Comparison of ENCODE assay signal across 8 cellular contexts in genomic region chr1:84297546-84298244, GRCh38. TPM values are rescaled to one million over a fixed set of nuclear protein-coding genes. Genes with fewer than 3 reads are reported as not detected.
DNase-seq lines count a peak whose midpoint lies in the region; ATAC-seq and TF ChIP-seq lines count a peak whose summit lies in the region.

No MANE protein-coding gene starts in this region.

- peak overlapping the region in 6 of 11 experiments; percentile 73 to 79 (median 75); a peak in 9 of 22 replicates for H3K9ac ChIP-seq in BLaER1 treated with 17β-estradiol and CSF1 and Interleukin-3, amounts not matched to agents 10 nM and 100 nM

- peak overlapping the region in 8 of 10 donors; percentile 21 to 85 (median 78) for H3K27ac Mint-ChIP-seq in naive thymus-derived CD8-positive, alpha-beta T cell

- H3K36me3 Mint-ChIP-seq in naive thymus-derived CD8-positive, alpha-beta T cell: peaks cover 0 to 3% (median 0%) of the 10 kb centered on the region in 3 donors

- peaks cover 16 to 38% (median 36%) of the 10 kb centered on the region in 4 donors for H3K4me1 Mint-ChIP-seq in naive thymus-derived CD8-positive, alpha-beta T cell

- no peak for TF ChIP-seq CTCF in cardiac fibroblast (IDR thresholded peaks at IDR 0.05; ENCODE audit: low read depth, low read length)

- peaks cover 0 to 15% (median 6%) of the 10 kb centered on the region in 10 experiments; a peak in 13 of 20 replicates for H3K4me1 ChIP-seq in BLaER1 treated with 17β-estradiol and CSF1 and Interleukin-3, amounts not matched to agents 10 nM and 100 nM

- no peaks in the 10 kb centered on the region for H3K36me3 ChIP-seq in BLaER1 treated with 17β-estradiol and CSF1 and Interleukin-3, amounts not matched to agents 10 nM and 100 nM

- H3K4me3 ChIP-seq in BLaER1 treated with 17β-estradiol and CSF1 and Interleukin-3, amounts not matched to agents 10 nM and 100 nM: peak overlapping the region; percentile 76 to 95 (median 81)
- H3K4me3 ChIP-seq in cardiac fibroblast (replicated peaks in 1 of 2; ENCODE audit: low read depth in 2 of 2, low read length in 2 of 2): peak overlapping the region; percentile 1 to 83

- peak overlapping the region; percentile 80 to 95 (median 89) for H3K4me3 Mint-ChIP-seq in naive thymus-derived CD8-positive, alpha-beta T cell

- peaks cover 0 to 5% (median 3%) of the 10 kb centered on the region in 5 donors for H3K27me3 Mint-ChIP-seq in naive thymus-derived CD8-positive, alpha-beta T cell

- H3K4me2 ChIP-seq in BLaER1 treated with 17β-estradiol and CSF1 and Interleukin-3, amounts not matched to agents 10 nM and 100 nM: peak overlapping the region; percentile 83 to 96 (median 94)

- ATAC-seq in HG03066 (IDR thresholded peaks at IDR 0.05; ENCODE audit: low read depth, unreplicated experiment): peak; percentile 0
- no peak for ATAC-seq in naive thymus-derived CD8-positive, alpha-beta T cell

- peaks cover 0 to 3% (median 0%) of the 10 kb centered on the region in 9 donors for H3K9me3 Mint-ChIP-seq in naive thymus-derived CD8-positive, alpha-beta T cell

- no peak overlapping the region for H3K27ac ChIP-seq in BLaER1 treated with 17β-estradiol and CSF1 and Interleukin-3, amounts not matched to agents 10 nM and 100 nM

- CTCF ChIA-PET in HEK293T (lab: Yijun Ruan, JAX): interaction anchor here (0.7 to 0.9 kb wide), 2 partner anchors 484 to 733 kb away, joined by 3 read pairs; no protein-coding TSS in a partner anchor

- peaks cover 35 to 53% (median 49%) of the 10 kb centered on the region in 11 experiments for H3K27me3 ChIP-seq in BLaER1 treated with 17β-estradiol and CSF1 and Interleukin-3, amounts not matched to agents 10 nM and 100 nM

- POLR2A ChIA-PET in naive thymus-derived CD8-positive, alpha-beta T cell (lab: Charles Lee): interaction anchor here (0.7 to 1.6 kb wide), 5 partner anchors 11 to 276 kb away, joined by 3 to 9 read pairs (median 3); partner anchors contain the start of gene PRKACB
- POLR2A ChIA-PET in HEK293T (lab: Yijun Ruan, JAX): interaction anchor here (0.6 to 1.8 kb wide), 8 partner anchors 8 to 154 kb away, joined by 3 to 7 read pairs (median 3); partner anchors contain the start of gene PRKACB

- peaks cover 0 to 6% (median 0%) of the 10 kb centered on the region in 11 experiments; a peak in 1 of 22 replicates for H4K20me1 ChIP-seq in BLaER1 treated with 17β-estradiol and CSF1 and Interleukin-3, amounts not matched to agents 10 nM and 100 nM

- H3K9me3 ChIP-seq in BLaER1 treated with 17β-estradiol and CSF1 and Interleukin-3, amounts not matched to agents 10 nM and 100 nM (replicated peaks in 1 of 11): peaks cover 12 to 29% (median 17%) of the 10 kb centered on the region in 11 experiments; a peak in 20 of 22 replicates

- DNase-seq in cardiac fibroblast (ENCODE audit: low read depth in 2 of 2): no peak
- no peak for DNase-seq in naive thymus-derived CD8-positive, alpha-beta T cell
- no peak for DNase-seq in ecto neural progenitor cell (ENCODE audit: low spot score)
- no peak for DNase-seq in activated effector memory CD4-positive, alpha-beta T cell treated with Interleukin-2 at 50 U/mL for 16 hours
- no peak for DNase-seq in middle frontal gyrus (ENCODE audit: extremely low spot score, low spot score)
- no peak for DNase-seq in HEK293T (ENCODE audit: extremely low spot score)

TF ChIP-seq in HEK293T, 16 proteins besides CTCF, POLR2A, EP300 and RAD21:
- TF ChIP-seq FOXK2 (IDR thresholded peaks at IDR 0.05): no peak
- TF ChIP-seq TARDBP (IDR thresholded peaks at IDR 0.05): no peak
- TF ChIP-seq L3MBTL2 (conservative IDR thresholded peaks at IDR 0.05): no peak
- no peak for TF ChIP-seq ARNT (IDR thresholded peaks at IDR 0.05)
- TF ChIP-seq LEF1 (IDR thresholded peaks at IDR 0.05; ENCODE audit: borderline replicate concordance): no peak
- TF ChIP-seq HDGF (IDR thresholded peaks at IDR 0.05; ENCODE audit: borderline replicate concordance): no peak

RNA-seq across cellular contexts. Expression of gene SAMD13, which starts 3.8 kb away (rescaled TPM):
- 1 to 10 TPM in 1 of 2 experiments, under 1 TPM in 1; 0.75 to 1.2 TPM for total RNA-seq in naive thymus-derived CD8-positive, alpha-beta T cell
- 1 to 10 TPM in 2 of 3 donors, under 1 TPM in 1; 0.57 to 1.3 (median 1.2) TPM for polyA plus RNA-seq in naive thymus-derived CD8-positive, alpha-beta T cell
